In genomic region chr1:235513495-235514366, GRCh38 we compare ENCODE assay signal across 8 cellular contexts.
DNase-seq lines count a peak whose midpoint lies in the region; ATAC-seq, FAIRE-seq and TF ChIP-seq lines count a peak whose summit lies in the region.

No MANE protein-coding gene starts in this region.

- H3K4me2 ChIP-seq in Loucy (ENCODE audit: low read depth, low read length, poor library complexity, severe bottlenecking) = no peak overlapping the region

- H3K36me3 ChIP-seq in Loucy (ENCODE audit: insufficient read depth, low read length) = no peaks in the 10 kb centered on the region

- ATAC-seq in GM18858 (IDR thresholded peaks at IDR 0.05; ENCODE audit: unreplicated experiment) = no peak

- H3K9me2 ChIP-seq in Loucy (replicated peaks; ENCODE audit: low read depth, low read length) = no peaks in the 10 kb centered on the region

- no peak overlapping the region for H2AFZ ChIP-seq in Loucy (ENCODE audit: low read length)

- H3K9me3 ChIP-seq in Loucy (ENCODE audit: insufficient read depth, low read depth, low read length) = no peaks in the 10 kb centered on the region

- no peaks in the 10 kb centered on the region for H3K27me3 ChIP-seq in Loucy (ENCODE audit: insufficient read depth, low read length, poor library complexity, severe bottlenecking)

- H3K4me3 ChIP-seq in Loucy (ENCODE audit: low read length, poor library complexity, severe bottlenecking) = no peak overlapping the region

- H3K9ac ChIP-seq in Loucy (ENCODE audit: low read depth, low read length, poor library complexity, severe bottlenecking) = no peak overlapping the region

- H4K20me1 ChIP-seq in Loucy (ENCODE audit: insufficient read depth, low read length, poor library complexity, severe bottlenecking) = no peaks in the 10 kb centered on the region

- FAIRE-seq in colon (lab: Jason Lieb, UNC) (peak; percentile 10), urothelium cell line (lab: Jason Lieb, UNC) (no peak)

- DNase-seq in activated naive CD4-positive, alpha-beta T cell treated with Interleukin-2 at 50 U/mL for 16 hours = peak; percentile 8
- no peak for DNase-seq in activated naive CD4-positive, alpha-beta T cell treated with anti-CD3 and anti-CD28 coated beads, Interleukin-2, amount 50 U/mL, for 16 hours
- DNase-seq in RPMI8226 (peak; percentile 82), medulla oblongata (ENCODE audit: extremely low spot score) (peak; percentile 89), urothelium cell line (ENCODE audit: low spot score) (peak; percentile 33)

- no peaks in the 10 kb centered on the region for H3K4me1 ChIP-seq in Loucy (ENCODE audit: insufficient read depth, low read length, poor library complexity, severe bottlenecking)

- H3K79me2 ChIP-seq in Loucy (ENCODE audit: insufficient read depth, low read length) = no peaks in the 10 kb centered on the region

- H3F3A ChIP-seq in Loucy (ENCODE audit: low read depth) = no peaks in the 10 kb centered on the region

- TF ChIP-seq CTCF in Loucy (conservative IDR thresholded peaks at IDR 0.05; ENCODE audit: low read length) = peak; percentile 96
